In the genomic region with DNA sequence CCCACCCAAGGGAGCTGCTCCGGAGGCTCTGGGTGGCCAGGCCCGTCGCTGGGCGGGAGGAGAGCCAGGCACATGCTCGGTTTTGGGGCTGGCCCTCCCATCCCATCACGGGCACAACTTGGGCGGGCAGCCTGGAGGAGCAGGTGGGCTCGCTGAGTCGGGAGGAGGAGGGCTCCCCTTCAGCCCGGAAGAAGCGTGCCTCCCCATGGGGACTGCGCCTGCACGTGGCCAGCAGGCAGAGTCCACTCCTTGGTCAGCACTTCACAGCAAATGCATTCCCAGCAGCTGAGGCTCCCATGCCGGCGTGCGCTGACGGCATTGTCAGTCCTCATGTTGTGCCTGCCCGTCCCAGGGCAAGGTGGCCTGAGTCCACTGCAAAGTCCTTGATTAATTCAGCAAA, we compare ENCODE assay signal across 19 cellular contexts.
DNase-seq lines count a peak whose midpoint lies in the region; ATAC-seq, FAIRE-seq and TF ChIP-seq lines count a peak whose summit lies in the region.
"Had no signal": no experiment of that assay in that cellular context is flagged by ENCODE, and none has a peak within 500 bp of the region (broad histone marks: within the 10 kb centered on the region; RNA-seq: fewer than 3 reads in every experiment).

No MANE protein-coding gene starts in this region.

- H3K4ac ChIP-seq in H1 (replicated peaks; ENCODE audit: insufficient read length, low read depth, low read length): no peak overlapping the region

- H2AFZ ChIP-seq in H1 (ENCODE audit: low read length): no peak overlapping the region

- H3K56ac ChIP-seq in H1 (replicated peaks; ENCODE audit: insufficient read length, low read depth, low read length): no peak overlapping the region

- H3K4me1 ChIP-seq in right cardiac atrium (ENCODE audit: control insufficient read depth, insufficient read depth, low read length) (no peaks in the 10 kb centered on the region), heart left ventricle (no peaks in the 10 kb centered on the region), H1 (replicated peaks in 1 of 4; ENCODE audit: control insufficient read depth in 3 of 4, insufficient read depth in 4 of 4, low read length in 3 of 4) (0 out of 7 replicates have a peak, but pooled peaks cover 0 to 2% (median 0%) of the 10 kb centered on the region in 4 experiments)
- H3K4me1 ChIP-seq: A549, Caco-2 had no signal

- intact Hi-C loops in right cardiac atrium (cut with DNase I) (no loop called here), heart left ventricle (cut with DNase I) (no loop called here)

- no peak overlapping the region for H3K18ac ChIP-seq in H1 (ENCODE audit: extremely low read depth, low read length)

- ATAC-seq in right cardiac atrium: no peak
- no peak for ATAC-seq in heart left ventricle
- ATAC-seq: A549; CD8-positive, alpha-beta T cell had no signal

- H4K91ac ChIP-seq in H1 (replicated peaks; ENCODE audit: insufficient read length, low read length): no peak overlapping the region

- H2AK5ac ChIP-seq in H1 (ENCODE audit: low read depth, low read length): no peak overlapping the region

- no peak overlapping the region for H3K23ac ChIP-seq in H1 (ENCODE audit: insufficient read length)

- H3K79me2 ChIP-seq in H1 (ENCODE audit: control insufficient read depth in 1 of 2, insufficient read depth in 2 of 2, low read length in 2 of 2): no peaks in the 10 kb centered on the region; a peak in 1 of 4 replicates

- H2BK120ac ChIP-seq in H1 (replicated peaks; ENCODE audit: low read depth, low read length): no peak overlapping the region

- no peak overlapping the region for H2BK15ac ChIP-seq in H1 (ENCODE audit: low read length)

- H3K4me2 ChIP-seq in H1 (ENCODE audit: insufficient read depth in 1 of 2, low read depth in 2 of 2, low read length in 2 of 2): no peak overlapping the region
- H3K4me2 ChIP-seq: A549 had no signal

- CTCF ChIA-PET in H1 (lab: Charles Lee; ENCODE audit: partially characterized antibody): interaction anchor here (1.2 to 2.2 kb wide), 2 partner anchors 8 to 53 kb away, joined by 3 to 5 read pairs; no protein-coding TSS in a partner anchor

- H3K36me3 ChIP-seq in heart left ventricle (no peaks in the 10 kb centered on the region), H1 (ENCODE audit: control insufficient read depth in 2 of 4, insufficient read depth in 4 of 4, low read length in 3 of 4) (no peaks in the 10 kb centered on the region)

- 0 out of 2 replicates have a peak overlapping the region, but pooled peaks have one; percentile 35 for H4K8ac ChIP-seq in H1 (ENCODE audit: extremely low read depth, insufficient read depth, low read length)

- no peak overlapping the region for H3K14ac ChIP-seq in H1 (ENCODE audit: insufficient read length)

- H3K9me3 ChIP-seq in right cardiac atrium (ENCODE audit: control insufficient read depth, low read length): no peaks in the 10 kb centered on the region
- H3K9me3 ChIP-seq in heart left ventricle: no peaks in the 10 kb centered on the region
- no peaks in the 10 kb centered on the region for H3K9me3 ChIP-seq in H1 (ENCODE audit: insufficient read depth in 2 of 2, low read depth in 1 of 2, low read length in 1 of 2)
- H3K9me3 ChIP-seq: A549, Caco-2 had no signal

- no peak overlapping the region for H4K5ac ChIP-seq in H1 (ENCODE audit: insufficient read length, low read depth, low read length)

- peaks cover 17% of the 10 kb centered on the region for H3K79me1 ChIP-seq in H1 (ENCODE audit: low read depth, low read length)

- no peak overlapping the region for H3K9ac ChIP-seq in H1 (replicated peaks in 1 of 4; ENCODE audit: extremely low read depth in 1 of 4, low read depth in 3 of 4, low read length in 3 of 4)

- no peaks in the 10 kb centered on the region for H3K27me3 ChIP-seq in right cardiac atrium (ENCODE audit: control insufficient read depth, insufficient read depth)
- peaks cover 0 to 36% (median 0%) of the 10 kb centered on the region in 9 donors for H3K27me3 ChIP-seq in heart left ventricle
- no peaks in the 10 kb centered on the region; a peak in 1 of 7 replicates for H3K27me3 ChIP-seq in H1 (replicated peaks in 1 of 4; ENCODE audit: control insufficient read depth in 3 of 4, extremely low read depth in 1 of 4, insufficient read depth in 3 of 4, low read length in 3 of 4)

- 85% methylated on average over 18 of the region's 18 CpGs for WGBS in right cardiac atrium
- 83 to 89% (median 83%) methylated on average over 8 to 18 of the region's 18 CpGs for WGBS in heart left ventricle, 4 donors
- 89% methylated on average over 15 of the region's 18 CpGs; no CpG with 5 or more reads in 1 of the 2 experiments for WGBS in H1 (ENCODE audit: extremely low coverage in 1 of 2, insufficient coverage in 1 of 2, insufficient read length in 1 of 2, insufficient replicate concordance in 2 of 2, low coverage in 1 of 2, low lambda C conversion rate in 2 of 2, missing lambda C conversion rate in 1 of 2), 2 experiments

- no peak overlapping the region for H2BK20ac ChIP-seq in H1 (ENCODE audit: low read length)

- TF ChIP-seq EP300 in H1 (IDR thresholded peaks at IDR 0.05; ENCODE audit: borderline replicate concordance in 1 of 2, low read depth in 2 of 2, low read length in 2 of 2): no peak

- POLR2A ChIA-PET in H1 (lab: Charles Lee; ENCODE audit: partially characterized antibody): no interaction called here

- H2BK12ac ChIP-seq in H1 (ENCODE audit: low read depth, low read length): no peak overlapping the region

- H4K20me1 ChIP-seq in H1 (replicated peaks in 1 of 2; ENCODE audit: control insufficient read depth in 1 of 2, insufficient read depth in 2 of 2, low read length in 2 of 2): peaks cover 0 to 31% of the 10 kb centered on the region in 2 experiments

- TF ChIP-seq RAD21 in H1 (IDR thresholded peaks at IDR 0.05 in 1 of 2, conservative IDR thresholded peaks at IDR 0.05 in 1 of 2; ENCODE audit: low read depth in 2 of 2, low read length in 2 of 2): no peak

- H3K27ac ChIP-seq in right cardiac atrium (ENCODE audit: low read length): no peak overlapping the region
- no peak overlapping the region for H3K27ac ChIP-seq in heart left ventricle
- no peak overlapping the region for H3K27ac ChIP-seq in H1 (ENCODE audit: low read depth, low read length)
- H3K27ac ChIP-seq: 22Rv1, A549, C4-2B had no signal

- FAIRE-seq in H1 (lab: Jason Lieb, UNC): no peak
- FAIRE-seq: A549, D721Med, G401.6, GM12891, GM19239 had no signal

- no peak for TF ChIP-seq CTCF in heart left ventricle (IDR thresholded peaks at IDR 0.05)
- TF ChIP-seq CTCF in H1 (IDR thresholded peaks at IDR 0.05; ENCODE audit: control extremely low read depth in 1 of 3, insufficient read depth in 1 of 3, low read depth in 1 of 3, low read length in 3 of 3): no peak

- H3K23me2 ChIP-seq in H1 (ENCODE audit: low read depth, low read length): peaks cover 10% of the 10 kb centered on the region; the same call in 1 of the 2 replicates

- no peak overlapping the region for H2BK5ac ChIP-seq in H1 (ENCODE audit: low read depth, low read length)

- H3K4me3 ChIP-seq in right cardiac atrium (ENCODE audit: low read length): no peak overlapping the region
- no peak overlapping the region for H3K4me3 ChIP-seq in heart left ventricle
- H3K4me3 ChIP-seq in H1 (ENCODE audit: extremely low read depth in 1 of 4, insufficient read depth in 2 of 4, low read depth in 3 of 4, low read length in 4 of 4): no peak overlapping the region
- H3K4me3 ChIP-seq: A549 had no signal

- TF ChIP-seq POLR2A in heart left ventricle (IDR thresholded peaks at IDR 0.05) (no peak), H1 (IDR thresholded peaks at IDR 0.05; ENCODE audit: control extremely low read depth in 1 of 2, low read depth in 2 of 2, low read length in 2 of 2) (no peak)

- DNase-seq in right cardiac atrium (peak in 2 of 3 donors; percentile 12 to 53), heart left ventricle (no peak), H1 (ENCODE audit: low read depth in 1 of 2, low spot score in 2 of 2) (no peak), mesenteric fat pad (ENCODE audit: low spot score) (no peak)
- no peak for DNase-seq in activated CD4-positive, alpha-beta T cell treated with anti-CD3 and anti-CD28 coated beads for 48 hours
- DNase-seq: AML-193; Caco-2; Calu3; CD4-positive, alpha-beta T cell; CD8-positive, alpha-beta T cell; DMS79 treated with DMSO at 0.1 percent for 48 hours; GF-D8 had no signal

TF ChIP-seq in H1, 55 proteins besides CTCF, POLR2A, EP300 and RAD21:
- TF ChIP-seq BCL11A (IDR thresholded peaks at IDR 0.05; ENCODE audit: low read depth in 2 of 2, low read length in 2 of 2): no peak
- TF ChIP-seq, protein P1, sequence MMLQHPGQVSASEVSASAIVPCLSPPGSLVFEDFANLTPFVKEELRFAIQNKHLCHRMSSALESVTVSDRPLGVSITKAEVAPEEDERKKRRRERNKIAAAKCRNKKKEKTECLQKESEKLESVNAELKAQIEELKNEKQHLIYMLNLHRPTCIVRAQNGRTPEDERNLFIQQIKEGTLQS (IDR thresholded peaks at IDR 0.05; ENCODE audit: insufficient read depth, low read depth, low read length): no peak
- no peak for TF ChIP-seq PHF8 (conservative IDR thresholded peaks at IDR 0.05; ENCODE audit: low read depth, low read length)
- TF ChIP-seq, protein P2, sequence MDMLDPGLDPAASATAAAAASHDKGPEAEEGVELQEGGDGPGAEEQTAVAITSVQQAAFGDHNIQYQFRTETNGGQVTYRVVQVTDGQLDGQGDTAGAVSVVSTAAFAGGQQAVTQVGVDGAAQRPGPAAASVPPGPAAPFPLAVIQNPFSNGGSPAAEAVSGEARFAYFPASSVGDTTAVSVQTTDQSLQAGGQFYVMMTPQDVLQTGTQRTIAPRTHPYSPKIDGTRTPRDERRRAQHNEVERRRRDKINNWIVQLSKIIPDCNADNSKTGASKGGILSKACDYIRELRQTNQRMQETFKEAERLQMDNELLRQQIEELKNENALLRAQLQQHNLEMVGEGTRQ (IDR thresholded peaks at IDR 0.05; ENCODE audit: low read length): no peak
- no peak for TF ChIP-seq GTF2F1 (IDR thresholded peaks at IDR 0.05; ENCODE audit: borderline replicate concordance, low read depth, low read length)
- TF ChIP-seq CHD2 (IDR thresholded peaks at IDR 0.05; ENCODE audit: low read length): no peak
- no peak for TF ChIP-seq KDM4A (IDR thresholded peaks at IDR 0.05; ENCODE audit: low read depth, low read length, severe bottlenecking)
- no peak for TF ChIP-seq CEBPB (IDR thresholded peaks at IDR 0.05; ENCODE audit: low read depth, low read length)
- TF ChIP-seq CTBP2 (IDR thresholded peaks at IDR 0.05; ENCODE audit: borderline replicate concordance, insufficient read depth, insufficient read length, low read length): no peak
- no peak for TF ChIP-seq SUZ12 (IDR thresholded peaks at IDR 0.05; ENCODE audit: low read length)
- TF ChIP-seq ASH2L (IDR thresholded peaks at IDR 0.05; ENCODE audit: low read length): no peak
- no peak for TF ChIP-seq EZH2 (IDR thresholded peaks at IDR 0.05; ENCODE audit: low read depth, low read length, severe bottlenecking)
- TF ChIP-seq HDAC2 (IDR thresholded peaks at IDR 0.05; ENCODE audit: borderline replicate concordance in 1 of 2, low read depth in 2 of 2, low read length in 2 of 2): no peak

Comparison
In these comparisons a context has a peak if more than half of its experiments do, and no peak if none do; other contexts are left out.
1. DNase-seq: peak in right cardiac atrium (2 of 3); none in heart left ventricle (0 of 5), H1 (0 of 2), mesenteric fat pad (single experiment) and activated CD4-positive, alpha-beta T cell treated with anti-CD3 and anti-CD28 coated beads for 48 hours (single experiment).